Comparison of ENCODE assay signal across 8 cellular contexts in the genomic region with DNA sequence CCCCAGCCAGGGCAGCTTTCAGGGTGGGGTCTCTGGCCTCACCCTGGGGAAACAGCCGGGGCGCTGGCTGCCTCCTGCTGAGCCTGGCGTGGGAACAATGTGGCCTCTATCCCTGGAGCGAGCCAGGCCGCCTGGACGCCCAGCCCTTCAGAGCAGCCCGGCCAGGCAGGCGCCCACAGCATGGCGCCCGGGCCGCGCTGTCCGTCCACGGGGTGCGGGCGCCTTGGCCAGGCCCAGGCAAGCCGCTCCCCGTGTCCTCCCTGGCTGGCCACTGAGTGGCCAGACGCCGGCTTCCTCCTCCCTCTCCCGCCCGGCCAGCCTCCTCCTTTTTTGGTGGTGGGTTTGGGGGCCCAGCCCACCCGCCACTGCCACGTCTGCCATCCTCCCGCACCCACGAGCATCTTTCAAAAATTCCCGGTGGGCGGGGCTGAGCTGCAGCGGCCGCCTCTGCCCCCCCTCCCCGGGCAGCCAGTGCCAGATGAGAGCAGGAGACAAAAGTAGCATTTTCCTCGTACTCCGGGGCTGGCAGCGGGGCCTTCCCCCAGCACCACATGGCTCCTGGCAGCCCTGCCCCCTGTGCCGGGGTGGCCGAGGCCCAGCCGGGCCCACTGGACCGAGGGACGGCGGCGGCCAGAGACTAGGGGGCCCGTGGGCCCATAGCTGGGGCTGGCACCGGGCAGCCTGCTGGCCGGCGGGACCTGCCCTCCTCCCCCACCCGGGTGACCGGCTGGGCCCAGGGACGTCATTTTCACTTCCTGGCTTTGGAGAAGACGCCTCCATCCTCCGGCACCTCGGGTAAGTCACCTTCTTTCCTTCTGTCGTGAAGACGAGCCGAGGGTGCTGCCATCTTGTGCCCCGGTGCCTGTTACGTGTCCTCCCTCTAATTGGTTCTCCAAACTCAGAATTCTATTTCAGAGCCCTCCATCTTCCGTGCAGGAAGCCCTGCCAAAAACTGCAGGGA.
A peak's percentile ranks its signal among the peaks of the same experiment; 100 is the strongest.
DNase-seq lines count a peak whose midpoint lies in the region; ATAC-seq and TF ChIP-seq lines count a peak whose summit lies in the region.

No MANE protein-coding gene starts in this region.

- TF ChIP-seq POLR2A in prostate gland (IDR thresholded peaks at IDR 0.05) = peak; percentile 54

- H3K4me1 ChIP-seq in prostate gland (replicated peaks) = peaks cover 33% of the 10 kb centered on the region

- no peak for TF ChIP-seq CTCF in fibroblast of mammary gland (conservative IDR thresholded peaks at IDR 0.05; ENCODE audit: control insufficient read depth, insufficient read depth, low read depth, low read length)
- TF ChIP-seq CTCF in prostate gland (IDR thresholded peaks at IDR 0.05) = peak in 1 of 4 experiments; percentile 15

- peak overlapping the region; percentile 94 for H3K4me3 ChIP-seq in fibroblast of mammary gland (ENCODE audit: control insufficient read depth, low read depth, low read length)
- H3K4me3 ChIP-seq in prostate gland = peak overlapping the region; percentile 30 to 93

- ATAC-seq in GM21367 (IDR thresholded peaks at IDR 0.05; ENCODE audit: unreplicated experiment) (no peak), HG02973 (IDR thresholded peaks at IDR 0.05; ENCODE audit: unreplicated experiment) (no peak)

- no peaks in the 10 kb centered on the region for H3K9me3 ChIP-seq in prostate gland

- H3K27me3 ChIP-seq in prostate gland (replicated peaks; ENCODE audit: insufficient read depth) = no peaks in the 10 kb centered on the region

- H3K36me3 ChIP-seq in prostate gland = no peaks in the 10 kb centered on the region

- H3K27ac ChIP-seq in prostate gland = peak overlapping the region; percentile 96 to 99

- 17% methylated on average over 48 of the region's 57 CpGs for WGBS in prostate gland

- DNase-seq in DMS114 treated with DMSO at 0.1 percent for 48 hours (lab: John Stamatoyannopoulos, UW; ENCODE audit: unreplicated experiment) = peak; percentile 78
- peak; percentile 86 for DNase-seq in fibroblast of mammary gland (ENCODE audit: low read depth)
- DNase-seq in prostate gland (ENCODE audit: low spot score) = peak; percentile 79
- no peak for DNase-seq in NAMALWA (ENCODE audit: low spot score)
- no peak for DNase-seq in NCI-H510A (lab: John Stamatoyannopoulos, UW)

- intact Hi-C loops in prostate gland (cut with DNase I) = loop anchor here (5.0 kb wide), 1 partner anchor 32 kb away; no protein-coding TSS in a partner anchor

TF ChIP-seq in PFSK-1, 5 proteins besides CTCF, POLR2A, EP300 and RAD21:
- TF ChIP-seq POLR2AphosphoS5 (IDR thresholded peaks at IDR 0.05; ENCODE audit: low read depth, low read length) = peak; percentile 35; the same call in 1 of the 2 replicates
- TF ChIP-seq, protein P1, sequence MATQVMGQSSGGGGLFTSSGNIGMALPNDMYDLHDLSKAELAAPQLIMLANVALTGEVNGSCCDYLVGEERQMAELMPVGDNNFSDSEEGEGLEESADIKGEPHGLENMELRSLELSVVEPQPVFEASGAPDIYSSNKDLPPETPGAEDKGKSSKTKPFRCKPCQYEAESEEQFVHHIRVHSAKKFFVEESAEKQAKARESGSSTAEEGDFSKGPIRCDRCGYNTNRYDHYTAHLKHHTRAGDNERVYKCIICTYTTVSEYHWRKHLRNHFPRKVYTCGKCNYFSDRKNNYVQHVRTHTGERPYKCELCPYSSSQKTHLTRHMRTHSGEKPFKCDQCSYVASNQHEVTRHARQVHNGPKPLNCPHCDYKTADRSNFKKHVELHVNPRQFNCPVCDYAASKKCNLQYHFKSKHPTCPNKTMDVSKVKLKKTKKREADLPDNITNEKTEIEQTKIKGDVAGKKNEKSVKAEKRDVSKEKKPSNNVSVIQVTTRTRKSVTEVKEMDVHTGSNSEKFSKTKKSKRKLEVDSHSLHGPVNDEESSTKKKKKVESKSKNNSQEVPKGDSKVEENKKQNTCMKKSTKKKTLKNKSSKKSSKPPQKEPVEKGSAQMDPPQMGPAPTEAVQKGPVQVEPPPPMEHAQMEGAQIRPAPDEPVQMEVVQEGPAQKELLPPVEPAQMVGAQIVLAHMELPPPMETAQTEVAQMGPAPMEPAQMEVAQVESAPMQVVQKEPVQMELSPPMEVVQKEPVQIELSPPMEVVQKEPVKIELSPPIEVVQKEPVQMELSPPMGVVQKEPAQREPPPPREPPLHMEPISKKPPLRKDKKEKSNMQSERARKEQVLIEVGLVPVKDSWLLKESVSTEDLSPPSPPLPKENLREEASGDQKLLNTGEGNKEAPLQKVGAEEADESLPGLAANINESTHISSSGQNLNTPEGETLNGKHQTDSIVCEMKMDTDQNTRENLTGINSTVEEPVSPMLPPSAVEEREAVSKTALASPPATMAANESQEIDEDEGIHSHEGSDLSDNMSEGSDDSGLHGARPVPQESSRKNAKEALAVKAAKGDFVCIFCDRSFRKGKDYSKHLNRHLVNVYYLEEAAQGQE (IDR thresholded peaks at IDR 0.05; ENCODE audit: insufficient read depth in 1 of 2, low read depth in 2 of 2, low read length in 2 of 2) = 0 out of 4 replicates have a peak, but pooled peaks of 1 of the 2 experiments have one; percentile 22
- peak; percentile 10 for TF ChIP-seq FOXP2 (optimal IDR thresholded peaks at IDR 0.05; ENCODE audit: borderline replicate concordance, extremely low read depth, extremely low read length, insufficient read depth)
- TF ChIP-seq TAF1 (IDR thresholded peaks at IDR 0.05; ENCODE audit: borderline replicate concordance, insufficient read depth, low read length) = peak; percentile 56
- peak; percentile 83; the same call in 1 of the 2 replicates for TF ChIP-seq SIN3A (IDR thresholded peaks at IDR 0.05; ENCODE audit: borderline replicate concordance, insufficient read depth, low read length)

Comparison
In these comparisons a context has a peak if more than half of its experiments do, and no peak if none do; other contexts are left out.
1. DNase-seq: peak in DMS114 treated with DMSO at 0.1 percent for 48 hours (single experiment), fibroblast of mammary gland (single experiment) and prostate gland (single experiment); none in NAMALWA (single experiment) and NCI-H510A (single experiment).